ENCODE assay signal across 24 cellular contexts in the genomic region with DNA sequence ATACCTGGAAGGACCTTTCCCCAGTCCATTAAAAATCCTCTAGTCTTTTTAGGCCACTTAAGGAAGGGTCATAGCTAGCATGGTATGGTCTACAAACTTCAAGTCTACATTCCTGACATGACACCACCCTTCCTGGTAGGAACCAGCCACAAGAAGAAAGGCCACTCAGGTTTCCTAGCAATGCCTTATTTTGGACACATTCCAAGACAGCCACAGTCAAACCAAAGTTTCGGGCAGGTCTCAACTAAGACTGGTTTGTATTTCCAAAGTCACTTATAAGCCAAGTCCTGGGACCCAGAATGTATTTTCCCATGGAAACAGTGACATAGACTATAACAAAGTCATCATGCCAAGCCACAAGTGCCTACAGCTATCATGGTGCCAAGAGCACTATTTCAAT. TPM values are rescaled to one million over a fixed set of nuclear protein-coding genes. Genes with fewer than 3 reads are reported as not detected.
"Had no signal": no experiment of that assay in that cellular context is flagged by ENCODE, and none has a peak within 500 bp of the region (broad histone marks: within the 10 kb centered on the region; RNA-seq: fewer than 3 reads in every experiment).

No MANE protein-coding gene starts in this region.

- H3K27ac Mint-ChIP-seq: activated CD8-positive, alpha-beta T cell treated with anti-CD3 and anti-CD28 coated beads, Interleukin-2, amount 10 ng/mL, durations not matched to agents 7 days and 5 days; activated naive CD4-positive, alpha-beta T cell treated with anti-CD3 and anti-CD28 coated beads for 36 hours; activated naive CD8-positive, alpha-beta T cell; activated T-helper 17 cell treated with anti-CD3 and anti-CD28 coated beads, Interleukin-2, amount 50 U/mL, for 72 hours; brain; T-helper 17 cell; WTC11 had no signal

- H3K4me3 Mint-ChIP-seq: activated CD8-positive, alpha-beta T cell treated with anti-CD3 and anti-CD28 coated beads, Interleukin-2, amount 10 ng/mL, durations not matched to agents 7 days and 5 days; activated naive CD4-positive, alpha-beta T cell treated with anti-CD3 and anti-CD28 coated beads for 36 hours; activated naive CD8-positive, alpha-beta T cell; activated T-helper 17 cell treated with anti-CD3 and anti-CD28 coated beads, Interleukin-2, amount 50 U/mL, for 72 hours; brain; T-helper 17 cell; WTC11 had no signal

- DNase-seq: activated CD4-positive, alpha-beta T cell treated with anti-CD3 and anti-CD28 coated beads for 48 hours; activated CD4-positive, alpha-beta T cell treated with anti-CD3 and anti-CD28 coated beads, Interleukin-2, amount 50 U/mL, for 4 hours; activated CD4-positive, CD25-positive, alpha-beta regulatory T cell treated with anti-CD3 and anti-CD28 coated beads, Interleukin-2, amount 50 U/mL, for 72 hours; activated CD8-positive, alpha-beta memory T cell treated with anti-CD3 and anti-CD28 coated beads, Interleukin-2, amount 50 U/mL, for 48 hours; activated CD8-positive, alpha-beta T cell treated with anti-CD3 and anti-CD28 coated beads, Interleukin-2, amount 10 ng/mL, durations not matched to agents 7 days and 5 days; activated gamma-delta T cell; activated naive CD4-positive, alpha-beta T cell treated with anti-CD3 and anti-CD28 coated beads for 36 hours; activated T-cell treated with anti-CD3 and anti-CD28 coated beads, Interleukin-2, amount 50 U/mL, for 1 hour; amygdala; cerebellar nuclear complex; NCI-H146; NCI-H187 treated with DMSO at 0.1 percent for 48 hours; NCI-H2081 treated with DMSO at 0.1 percent for 48 hours; NCI-H2171 treated with DMSO at 0.1 percent for 48 hours; NCI-H510A treated with DMSO at 0.1 percent for 48 hours; NCI-H69; SHP77 treated with DMSO at 0.1 percent for 48 hours; T-helper 17 cell; T-helper 9 cell had no signal

- H3K4me1 Mint-ChIP-seq: activated T-helper 17 cell treated with anti-CD3 and anti-CD28 coated beads, Interleukin-2, amount 50 U/mL, for 72 hours; T-helper 17 cell had no signal

- ATAC-seq: activated CD8-positive, alpha-beta T cell treated with anti-CD3 and anti-CD28 coated beads, Interleukin-2, amount 10 ng/mL, durations not matched to agents 7 days and 5 days; activated T-helper 17 cell treated with anti-CD3 and anti-CD28 coated beads, Interleukin-2, amount 50 U/mL, for 72 hours; T-helper 17 cell; WTC11 had no signal

- H3K27me3 Mint-ChIP-seq: activated naive CD8-positive, alpha-beta T cell; activated T-helper 17 cell treated with anti-CD3 and anti-CD28 coated beads, Interleukin-2, amount 50 U/mL, for 72 hours had no signal

- H3K9me3 Mint-ChIP-seq: activated T-helper 17 cell treated with anti-CD3 and anti-CD28 coated beads, Interleukin-2, amount 50 U/mL, for 72 hours had no signal

- H3K27ac ChIP-seq: KMS-11 had no signal

- H3K36me3 Mint-ChIP-seq: activated naive CD8-positive, alpha-beta T cell; brain had no signal

RNA-seq across cellular contexts. Expression of a gene that starts 50.6 kb away (rescaled TPM):
- total RNA-seq: activated CD8-positive, alpha-beta T cell treated with anti-CD3 and anti-CD28 coated beads, Interleukin-2, amount 10 ng/mL, durations not matched to agents 7 days and 5 days; activated naive CD4-positive, alpha-beta T cell treated with anti-CD3 and anti-CD28 coated beads for 36 hours had no signal
